Comparison of ENCODE assay signal across 25 cellular contexts in the genomic region with DNA sequence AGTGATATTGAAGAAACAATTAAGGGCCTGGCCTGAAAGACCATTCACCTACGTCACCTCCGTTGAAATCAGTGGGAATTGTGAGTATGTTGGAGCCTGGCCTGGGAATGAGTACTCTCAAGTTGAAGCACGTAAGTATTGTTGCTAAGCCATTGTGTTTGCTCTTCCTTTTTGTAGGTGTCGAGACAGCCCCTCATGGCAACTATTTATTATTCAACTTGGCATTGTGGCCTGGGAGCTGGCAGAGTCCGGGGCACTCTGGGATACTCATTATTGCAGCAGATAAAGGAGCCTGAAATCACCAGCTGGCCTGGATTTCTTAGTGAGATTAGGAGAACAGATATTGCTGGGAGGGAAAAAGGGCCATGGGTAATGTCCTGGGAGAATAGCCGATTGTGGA.
DNase-seq lines count a peak whose midpoint lies in the region; ATAC-seq and TF ChIP-seq lines count a peak whose summit lies in the region.
"Had no signal": no experiment of that assay in that cellular context is flagged by ENCODE, and none has a peak within 500 bp of the region (broad histone marks: within the 10 kb centered on the region; RNA-seq: fewer than 3 reads in every experiment).

No MANE protein-coding gene starts in this region.

- no peaks in the 10 kb centered on the region for H3K27me3 ChIP-seq in gastroesophageal sphincter
- H3K27me3 ChIP-seq in gastrocnemius medialis = no peaks in the 10 kb centered on the region
- H3K27me3 ChIP-seq: ovary, stomach, tibial nerve had no signal

- H3K27ac ChIP-seq in gastroesophageal sphincter = peak overlapping the region in 1 of 4 donors; percentile 45
- peak overlapping the region in 3 of 4 donors; percentile 18 to 62 (median 55) for H3K27ac ChIP-seq in gastrocnemius medialis
- H3K27ac ChIP-seq: ovary, stomach, tibial nerve had no signal

- DNase-seq in NCI-H510A treated with DMSO at 0.1 percent for 48 hours (lab: John Stamatoyannopoulos, UW) (peak; percentile 9), NCI-H510A (lab: John Stamatoyannopoulos, UW) (no peak), NCI-H345 treated with DMSO at 0.1 percent for 48 hours (lab: John Stamatoyannopoulos, UW; ENCODE audit: unreplicated experiment) (peak; percentile 35), gastrocnemius medialis (no peak), nephron progenitor cell (no peak)
- DNase-seq in activated effector memory CD4-positive, alpha-beta T cell treated with anti-CD3 and anti-CD28 coated beads, Interleukin-2, amount 50 U/mL, for 16 hours = no peak
- DNase-seq: activated CD8-positive, alpha-beta T cell treated with anti-CD3 and anti-CD28 coated beads for 36 hours; activated gamma-delta T cell treated with Interleukin-2 at 50 U/mL for 16 hours; activated T-cell treated with anti-CD3 and anti-CD28 coated beads for 4 hours; cortex of kidney; glutamatergic neuron; H9; IMR-90; NCI-H146; NCI-H226; ovary; stimulated activated CD4-positive, alpha-beta T cell treated with anti-CD3 and anti-CD28 coated beads, Interleukin-15, amount 100 ng/mL, for 24 hours; stomach; T1000 had no signal

- peak; percentile 50 for ATAC-seq in gastroesophageal sphincter
- peak; percentile 68 to 74 for ATAC-seq in gastrocnemius medialis
- no peak for ATAC-seq in HG02884 (IDR thresholded peaks at IDR 0.05; ENCODE audit: unreplicated experiment)
- ATAC-seq: activated CD8-positive, alpha-beta T cell treated with anti-CD3 and anti-CD28 coated beads for 36 hours; natural killer cell treated with Interleukin-12 subunit alpha and Interleukin-12 subunit beta and Interleukin-15 and Interleukin-18, amount 100 ng/mL, for 72 hours; sciatic nerve had no signal

- TF ChIP-seq CTCF in gastroesophageal sphincter (IDR thresholded peaks at IDR 0.05) (no peak), gastrocnemius medialis (IDR thresholded peaks at IDR 0.05 in 4 of 5, conservative IDR thresholded peaks at IDR 0.05 in 1 of 5) (no peak), nephron progenitor cell (IDR thresholded peaks at IDR 0.05) (no peak)

- H3K27ac Mint-ChIP-seq in nephron progenitor cell = no peak overlapping the region
- H3K27ac Mint-ChIP-seq: activated CD8-positive, alpha-beta T cell treated with anti-CD3 and anti-CD28 coated beads for 36 hours; B cell; natural killer cell treated with Interleukin-12 subunit alpha and Interleukin-12 subunit beta and Interleukin-15 and Interleukin-18, amount 100 ng/mL, for 72 hours had no signal

- H3K4me1 ChIP-seq in gastroesophageal sphincter (no peaks in the 10 kb centered on the region), gastrocnemius medialis (peaks cover 0 to 9% of the 10 kb centered on the region in 2 donors)
- H3K4me1 ChIP-seq: stomach, tibial nerve had no signal

- H3K4me1 Mint-ChIP-seq in nephron progenitor cell = peaks cover 17% of the 10 kb centered on the region
- H3K4me1 Mint-ChIP-seq: B cell had no signal

- peaks cover 6% of the 10 kb centered on the region for H3K9me3 Mint-ChIP-seq in nephron progenitor cell
- H3K9me3 Mint-ChIP-seq: activated CD8-positive, alpha-beta T cell treated with anti-CD3 and anti-CD28 coated beads for 36 hours; H9; natural killer cell treated with Interleukin-12 subunit alpha and Interleukin-12 subunit beta and Interleukin-15 and Interleukin-18, amount 100 ng/mL, for 72 hours had no signal

- no peak overlapping the region for H3K4me3 ChIP-seq in gastroesophageal sphincter
- H3K4me3 ChIP-seq in gastrocnemius medialis = no peak overlapping the region
- H3K4me3 ChIP-seq: ovary, stomach, tibial nerve had no signal

- TF ChIP-seq EP300 in gastroesophageal sphincter (IDR thresholded peaks at IDR 0.05) = no peak

- H3K4me3 Mint-ChIP-seq in nephron progenitor cell = no peak overlapping the region
- H3K4me3 Mint-ChIP-seq: activated CD8-positive, alpha-beta T cell treated with anti-CD3 and anti-CD28 coated beads for 36 hours; B cell; H9; natural killer cell treated with Interleukin-12 subunit alpha and Interleukin-12 subunit beta and Interleukin-15 and Interleukin-18, amount 100 ng/mL, for 72 hours had no signal

- WGBS in gastroesophageal sphincter (ENCODE audit: low coverage in 1 of 2), 2 donors = 72 to 88% methylated on average over 1 to 6 of the region's 6 CpGs

- H3K9me3 ChIP-seq in gastroesophageal sphincter (no peaks in the 10 kb centered on the region), gastrocnemius medialis (no peaks in the 10 kb centered on the region)
- H3K9me3 ChIP-seq: ovary, stomach, tibial nerve had no signal

- in situ Hi-C loops in gastrocnemius medialis (cut with MboI; ENCODE audit: low sequenced_read_pairs in 4 of 4) = no loop called here

- H3K36me3 Mint-ChIP-seq in nephron progenitor cell (ENCODE audit: low read depth) = peaks cover 5% of the 10 kb centered on the region
- H3K36me3 Mint-ChIP-seq: natural killer cell treated with Interleukin-12 subunit alpha and Interleukin-12 subunit beta and Interleukin-15 and Interleukin-18, amount 100 ng/mL, for 72 hours had no signal

- TF ChIP-seq POLR2A in gastroesophageal sphincter (IDR thresholded peaks at IDR 0.05) (no peak), gastrocnemius medialis (IDR thresholded peaks at IDR 0.05) (no peak)

- peaks cover 5% of the 10 kb centered on the region for H3K27me3 Mint-ChIP-seq in nephron progenitor cell (ENCODE audit: low read depth, poor library complexity)

- intact Hi-C loops in gastrocnemius medialis (cut with DNase I; ENCODE audit: low total_unique reads) = no loop called here

- H3K36me3 ChIP-seq in gastroesophageal sphincter (no peaks in the 10 kb centered on the region), gastrocnemius medialis (no peaks in the 10 kb centered on the region)
- H3K36me3 ChIP-seq: ovary, stomach, tibial nerve had no signal

Comparison
In these comparisons a context has a peak if more than half of its experiments do, and no peak if none do; other contexts are left out.
1. DNase-seq: peak in NCI-H510A treated with DMSO at 0.1 percent for 48 hours (single experiment) and NCI-H345 treated with DMSO at 0.1 percent for 48 hours (single experiment); none in NCI-H510A (single experiment), gastrocnemius medialis (0 of 2), activated effector memory CD4-positive, alpha-beta T cell treated with anti-CD3 and anti-CD28 coated beads, Interleukin-2, amount 50 U/mL, for 16 hours (single experiment) and nephron progenitor cell (single experiment).